19 cellular contexts compared by ENCODE assay signal in the genomic region with DNA sequence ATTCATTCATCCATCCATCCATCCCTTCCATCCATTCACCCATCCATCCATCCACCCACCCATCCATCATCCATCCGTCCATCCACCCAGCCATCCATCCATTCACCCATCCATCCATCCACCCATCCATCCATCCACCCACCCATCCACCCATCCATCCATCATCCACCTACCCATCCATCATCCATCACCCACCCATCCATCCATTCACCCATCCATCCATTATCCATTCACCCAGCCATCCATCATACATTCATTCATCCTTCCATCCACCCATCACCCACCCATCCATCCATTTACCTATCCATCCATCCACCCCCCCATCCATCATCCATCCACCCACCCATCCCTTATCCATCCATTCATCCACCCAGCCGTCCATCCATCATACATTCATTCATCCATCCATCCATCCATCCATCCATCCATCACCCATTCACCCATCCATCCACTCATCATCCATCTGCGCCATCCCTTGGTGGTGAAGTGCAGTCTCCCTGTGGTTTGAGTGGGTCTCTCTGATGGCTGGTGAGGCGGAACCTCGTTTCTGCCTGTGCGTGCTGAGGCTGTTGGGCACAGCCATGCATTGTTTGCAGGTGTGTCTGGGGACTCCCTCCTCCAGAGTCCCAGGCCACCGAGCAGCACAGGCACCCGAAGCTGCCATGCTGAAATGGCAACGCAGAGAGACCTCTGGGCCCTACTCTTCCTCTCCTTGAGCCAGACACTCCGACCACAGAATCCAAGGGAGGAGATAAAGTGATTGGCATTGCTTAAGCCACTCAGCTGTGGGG.
"Had no signal": no experiment of that assay in that cellular context is flagged by ENCODE, and none has a peak within 500 bp of the region (broad histone marks: within the 10 kb centered on the region; RNA-seq: fewer than 3 reads in every experiment).

No MANE protein-coding gene starts in this region.

- H3K27ac Mint-ChIP-seq: endodermal cell; memory B cell; mesothelial cell of epicardium; stimulated activated effector memory CD8-positive, alpha-beta T cell treated with anti-CD3 and anti-CD28 coated beads, Interleukin-12 subunit alpha, Interleukin-12 subunit beta, amount 100 ng/mL, for 72 hours; stimulated activated naive CD8-positive, alpha-beta T cell treated with anti-CD3 and anti-CD28 coated beads, Interleukin-15, Interleukin-2, amounts not matched to agents 100 ng/mL and 50 ng/mL, for 24 hours had no signal

- ATAC-seq: foreskin keratinocyte; left lung; lower lobe of right lung; psoas muscle; right lobe of liver; stimulated activated effector memory CD8-positive, alpha-beta T cell treated with anti-CD3 and anti-CD28 coated beads, Interleukin-12 subunit alpha, Interleukin-12 subunit beta, amount 100 ng/mL, for 72 hours had no signal

- H3K27me3 Mint-ChIP-seq: stimulated activated naive CD8-positive, alpha-beta T cell treated with anti-CD3 and anti-CD28 coated beads, Interleukin-15, Interleukin-2, amounts not matched to agents 100 ng/mL and 50 ng/mL, for 24 hours had no signal

- DNase-seq: colonic mucosa; dermis blood vessel endothelial cell; endodermal cell; erythroblast; foreskin keratinocyte; immature natural killer cell; lower lobe of right lung; retina; stimulated activated CD4-positive, alpha-beta T cell treated with anti-CD3 and anti-CD28 coated beads, Interleukin-4, amount 100 ng/mL, for 1 hour; stimulated activated CD8-positive, alpha-beta memory T cell treated with anti-CD3 and anti-CD28 coated beads, Interleukin-4, amount 100 ng/mL, for 48 hours; testis had no signal

- H3K4me3 Mint-ChIP-seq: endodermal cell; immature natural killer cell; memory B cell; mesothelial cell of epicardium; nephron; stimulated activated effector memory CD8-positive, alpha-beta T cell treated with anti-CD3 and anti-CD28 coated beads, Interleukin-12 subunit alpha, Interleukin-12 subunit beta, amount 100 ng/mL, for 72 hours; stimulated activated naive CD8-positive, alpha-beta T cell treated with anti-CD3 and anti-CD28 coated beads, Interleukin-15, Interleukin-2, amounts not matched to agents 100 ng/mL and 50 ng/mL, for 24 hours had no signal

- H3K4me1 Mint-ChIP-seq: endodermal cell, nephron had no signal

- H3K9me3 Mint-ChIP-seq: immature natural killer cell; mesothelial cell of epicardium; nephron; stimulated activated naive CD8-positive, alpha-beta T cell treated with anti-CD3 and anti-CD28 coated beads, Interleukin-15, Interleukin-2, amounts not matched to agents 100 ng/mL and 50 ng/mL, for 24 hours had no signal

- H3K36me3 Mint-ChIP-seq: immature natural killer cell; mesothelial cell of epicardium; stimulated activated effector memory CD8-positive, alpha-beta T cell treated with anti-CD3 and anti-CD28 coated beads, Interleukin-12 subunit alpha, Interleukin-12 subunit beta, amount 100 ng/mL, for 72 hours had no signal
